In the genomic region with DNA sequence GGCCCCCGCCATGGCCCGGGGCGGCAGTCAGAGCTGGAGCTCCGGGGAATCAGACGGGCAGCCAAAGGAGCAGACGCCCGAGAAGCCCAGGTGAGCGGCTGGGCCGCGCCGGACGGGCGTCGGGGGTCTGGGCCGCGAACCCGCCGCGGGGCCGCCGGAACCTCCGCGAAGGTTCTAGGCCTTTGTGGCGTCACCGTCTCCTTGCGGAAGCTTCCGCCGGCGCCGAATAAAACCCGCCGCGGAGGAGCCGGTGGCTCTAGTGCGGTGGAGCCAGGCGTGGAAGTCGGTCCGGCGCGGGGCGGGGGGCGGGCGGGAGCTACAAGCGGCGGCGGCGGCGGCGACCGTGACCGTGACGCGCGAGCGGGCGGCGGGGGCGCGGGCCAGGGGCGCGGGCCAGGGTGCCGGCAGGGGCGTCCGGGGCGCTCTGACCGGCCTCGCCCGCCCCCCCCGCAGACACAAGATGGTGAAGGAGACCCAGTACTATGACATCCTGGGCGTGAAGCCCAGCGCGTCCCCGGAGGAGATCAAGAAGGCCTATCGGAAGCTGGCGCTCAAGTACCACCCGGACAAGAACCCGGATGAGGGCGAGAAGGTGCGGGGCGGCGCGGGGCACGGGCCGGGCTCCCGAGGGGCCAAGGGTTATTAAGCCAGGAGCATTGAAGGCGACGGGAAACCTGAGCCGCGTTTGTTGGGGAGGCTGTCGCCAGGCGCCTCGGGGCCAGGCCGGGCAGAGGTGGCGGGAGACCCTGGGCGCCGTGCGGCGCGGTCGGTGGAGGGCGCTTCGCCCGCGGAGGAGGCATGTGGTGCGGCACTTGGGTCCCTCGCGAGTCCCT, we compare ENCODE assay signal across 8 cellular contexts. TPM values are rescaled to one million over a fixed set of nuclear protein-coding genes. Genes with fewer than 3 reads are reported as not detected.
A peak's percentile ranks its signal among the peaks of the same experiment; 100 is the strongest.
DNase-seq lines count a peak whose midpoint lies in the region; ATAC-seq lines count a peak whose summit lies in the region.

Gene DNAJA4, plus strand, starts transcription at position 259 of the 833 bp plus-strand sequence. Its CDS starts 202 bp downstream, at position 461.

- no peaks in the 10 kb centered on the region for H3F3A ChIP-seq in GM23248 (ENCODE audit: insufficient read depth)

- peak within 1 kb of the TSS; percentile 69 for H3K4me3 ChIP-seq in GM23248

- H3K9me2 ChIP-seq in GM23248 (ENCODE audit: insufficient read depth): no peaks in the 10 kb centered on the region

- no peaks in the 10 kb centered on the region for H3K4me1 ChIP-seq in GM23248 (ENCODE audit: insufficient read depth)

- in situ Hi-C loops in GM23248 (cut with MboI): no loop called here

- H3K79me2 ChIP-seq in GM23248 (ENCODE audit: insufficient read depth): no peaks in the 10 kb centered on the region

- H3K9me3 ChIP-seq in GM23248 (ENCODE audit: low read depth): no peaks in the 10 kb centered on the region

- H3K36me3 ChIP-seq in GM23248 (ENCODE audit: low read depth): no peaks in the 10 kb centered on the region

- H2AFZ ChIP-seq in GM23248: peak within 1 kb of the TSS; percentile 92

- DNase-seq in GM23248: peak; percentile 59
- peak in 51 of 61 donors; percentile 13 to 91 (median 58) for DNase-seq in caudate nucleus (lab: John Stamatoyannopoulos, UW)
- DNase-seq in islet precursor cell: peak; percentile 60
- peak; percentile 34 to 36 for DNase-seq in stimulated activated CD4-positive, alpha-beta T cell treated with anti-CD3 and anti-CD28 coated beads, Interleukin-1b, Interleukin-23, amount 100 ng/mL, for 1 hour (ENCODE audit: low read depth in 2 of 2)
- DNase-seq in NCI-H82 (lab: John Stamatoyannopoulos, UW): no peak
- no peak for DNase-seq in NCI-H524 (lab: John Stamatoyannopoulos, UW)

- no peak within 1 kb of the TSS for H3K27ac ChIP-seq in GM23248
- peak within 1 kb of the TSS; percentile 93 for H3K27ac ChIP-seq in caudate nucleus (ENCODE audit: low read depth, low read length)

- peak within 1 kb of the TSS; percentile 65 for H3K9ac ChIP-seq in GM23248

- 7 to 13% methylated on average over 63 to 107 of the region's 107 CpGs for WGBS in GM23248 (ENCODE audit: low coverage in 1 of 2, low lambda C conversion rate in 2 of 2, missing lambda C conversion rate in 2 of 2), 2 experiments

- H3K27me3 ChIP-seq in GM23248 (replicated peaks; ENCODE audit: insufficient read depth): no peaks in the 10 kb centered on the region; the same call in 1 of the 2 replicates

- ATAC-seq in activated CD4-positive, CD25-positive, alpha-beta regulatory T cell treated with anti-CD3 and anti-CD28 coated beads, Interleukin-2, amount 50 U/mL, for 24 hours: peak; percentile 73 to 74
- ATAC-seq in GM19452 (IDR thresholded peaks at IDR 0.05; ENCODE audit: unreplicated experiment): no peak

- no peaks in the 10 kb centered on the region for H4K20me1 ChIP-seq in GM23248 (ENCODE audit: insufficient read depth)

- peak within 1 kb of the TSS; percentile 75 for H3K4me2 ChIP-seq in GM23248 (ENCODE audit: unreplicated experiment)

RNA-seq across cellular contexts. Expression of gene DNAJA4, which starts in this region (rescaled TPM):
- total RNA-seq in GM23248 (2014; rRNA removed; shearing (Covaris generic)): 0.43 and 2.7 TPM in 2 replicates
- polyA plus RNA-seq in GM23248 (2016; fragmentation: Nextera tagmentation; extraction: Ambion mirVana): 1.3 and 1.4 TPM in 2 replicates

Comparison
In these comparisons a context has a peak if more than half of its experiments do, and no peak if none do; other contexts are left out.
1. DNase-seq: peak in GM23248 (single experiment), caudate nucleus (51 of 61), islet precursor cell (single experiment) and stimulated activated CD4-positive, alpha-beta T cell treated with anti-CD3 and anti-CD28 coated beads, Interleukin-1b, Interleukin-23, amount 100 ng/mL, for 1 hour (2 of 2); none in NCI-H82 (single experiment) and NCI-H524 (0 of 2).